In genomic region chr18:46756559-46757201, GRCh38 we compare ENCODE assay signal across 8 cellular contexts. TPM values are rescaled to one million over a fixed set of nuclear protein-coding genes. Genes with fewer than 3 reads are reported as not detected.
DNase-seq lines count a peak whose midpoint lies in the region; ATAC-seq lines count a peak whose summit lies in the region.

TSS of gene ST8SIA5 (minus strand) at chr18:46757053. CDS start at chr18:46756508, 545 bp downstream.

- POLR2A ChIA-PET in activated CD4-positive, alpha-beta T cell treated with anti-CD3 and anti-CD28 coated beads, Interleukin-2, amount 10 ng/mL, durations not matched to agents 7 days and 5 days (lab: Charles Lee), result no interaction called here

- CTCF ChIA-PET in activated CD4-positive, alpha-beta T cell treated with anti-CD3 and anti-CD28 coated beads, Interleukin-2, amount 10 ng/mL, durations not matched to agents 7 days and 5 days (lab: Charles Lee), result no interaction called here

- peaks cover 29% of the 10 kb centered on the region for H3K4me1 Mint-ChIP-seq in activated CD4-positive, alpha-beta T cell treated with anti-CD3 and anti-CD28 coated beads, Interleukin-2, amount 10 ng/mL, durations not matched to agents 7 days and 5 days

- no peaks in the 10 kb centered on the region for H3K36me3 Mint-ChIP-seq in activated CD4-positive, alpha-beta T cell treated with anti-CD3 and anti-CD28 coated beads, Interleukin-2, amount 10 ng/mL, durations not matched to agents 7 days and 5 days (ENCODE audit: low read depth)

- ATAC-seq in esophagus mucosa (peak; percentile 10), GM19351 (IDR thresholded peaks at IDR 0.05; ENCODE audit: unreplicated experiment) (no peak)

- H3K27me3 Mint-ChIP-seq in activated CD4-positive, alpha-beta T cell treated with anti-CD3 and anti-CD28 coated beads, Interleukin-2, amount 10 ng/mL, durations not matched to agents 7 days and 5 days, result peaks cover 64% of the 10 kb centered on the region

- peak within 1 kb of the TSS; percentile 50 for H3K4me3 Mint-ChIP-seq in activated CD4-positive, alpha-beta T cell treated with anti-CD3 and anti-CD28 coated beads, Interleukin-2, amount 10 ng/mL, durations not matched to agents 7 days and 5 days

- H3K27ac Mint-ChIP-seq in activated CD4-positive, alpha-beta T cell treated with anti-CD3 and anti-CD28 coated beads, Interleukin-2, amount 10 ng/mL, durations not matched to agents 7 days and 5 days, result no peak within 1 kb of the TSS

- H3K9me3 Mint-ChIP-seq in activated CD4-positive, alpha-beta T cell treated with anti-CD3 and anti-CD28 coated beads, Interleukin-2, amount 10 ng/mL, durations not matched to agents 7 days and 5 days, result peaks cover 2% of the 10 kb centered on the region

- no peak for DNase-seq in activated CD4-positive, alpha-beta T cell treated with anti-CD3 and anti-CD28 coated beads, Interleukin-2, amount 10 ng/mL, durations not matched to agents 7 days and 5 days
- no peak for DNase-seq in activated CD4-positive, alpha-beta T cell treated with anti-CD3 and anti-CD28 coated beads for 1 hour
- DNase-seq in NCI-H748 treated with DMSO at 0.1 percent for 48 hours (lab: John Stamatoyannopoulos, UW), result peak; percentile 86
- DNase-seq in retina, result peak; percentile 76
- no peak for DNase-seq in central memory CD4-positive, alpha-beta T cell
- no peak for DNase-seq in activated CD4-positive, alpha-beta T cell treated with anti-CD3 and anti-CD28 coated beads for 48 hours

RNA-seq across cellular contexts. Expression of gene ST8SIA5, which starts in this region (rescaled TPM):
- total RNA-seq in activated CD4-positive, alpha-beta T cell treated with anti-CD3 and anti-CD28 coated beads, Interleukin-2, amount 10 ng/mL, durations not matched to agents 7 days and 5 days, result under 1 TPM in 1 of 2 experiments, not detected in 1; 0.15 TPM
- not detected for total RNA-seq in esophagus mucosa

Comparison
In these comparisons a context has a peak if more than half of its experiments do, and no peak if none do; other contexts are left out.
1. Peak in ATAC-seq in esophagus mucosa; RNA of the gene not detected or under 1 TPM.
2. DNase-seq: peak in NCI-H748 treated with DMSO at 0.1 percent for 48 hours (single experiment) and retina (single experiment); none in activated CD4-positive, alpha-beta T cell treated with anti-CD3 and anti-CD28 coated beads, Interleukin-2, amount 10 ng/mL, durations not matched to agents 7 days and 5 days (single experiment), activated CD4-positive, alpha-beta T cell treated with anti-CD3 and anti-CD28 coated beads for 1 hour (single experiment), central memory CD4-positive, alpha-beta T cell (single experiment) and activated CD4-positive, alpha-beta T cell treated with anti-CD3 and anti-CD28 coated beads for 48 hours (single experiment).